Comparison of ENCODE assay signal across 9 cellular contexts in genomic region chr20:24955045-24955444, GRCh38.
DNase-seq lines count a peak whose midpoint lies in the region; ATAC-seq and TF ChIP-seq lines count a peak whose summit lies in the region.
"Had no signal": no experiment of that assay in that cellular context is flagged by ENCODE, and none has a peak within 500 bp of the region (broad histone marks: within the 10 kb centered on the region; RNA-seq: fewer than 3 reads in every experiment).

No MANE protein-coding gene starts in this region.

- ATAC-seq in GM18505 (IDR thresholded peaks at IDR 0.05; ENCODE audit: unreplicated experiment) (peak; percentile 66), GM21423 (IDR thresholded peaks at IDR 0.05; ENCODE audit: unreplicated experiment) (peak; percentile 82), HG03520 (IDR thresholded peaks at IDR 0.05; ENCODE audit: unreplicated experiment) (peak; percentile 65)

- intact Hi-C loops in tibial artery (cut with DNase I; ENCODE audit: low total_unique reads) = no loop called here

- no peaks in the 10 kb centered on the region for H3K9me3 ChIP-seq in tibial artery

- no peak for TF ChIP-seq CTCF in tibial artery (IDR thresholded peaks at IDR 0.05)

- DNase-seq in ecto neural progenitor cell (ENCODE audit: low spot score) (peak; percentile 24), NCI-H1694 (lab: John Stamatoyannopoulos, UW) (no peak), Kasumi-1 (lab: John Stamatoyannopoulos, UW) (no peak), EL (no peak), tibial artery (no peak)
- DNase-seq: activated CD4-positive, alpha-beta T cell treated with anti-CD3 and anti-CD28 coated beads for 1 hour had no signal

- peaks cover 0 to 45% (median 28%) of the 10 kb centered on the region in 3 donors for H3K36me3 ChIP-seq in tibial artery

- no peak for TF ChIP-seq POLR2A in GM18505 (IDR thresholded peaks at IDR 0.05; ENCODE audit: borderline replicate concordance, extremely low read depth, insufficient read depth, insufficient read length)

- no peak overlapping the region for H3K4me3 ChIP-seq in tibial artery

- no peak overlapping the region for H3K27ac ChIP-seq in tibial artery

- H3K4me1 ChIP-seq in tibial artery = no peaks in the 10 kb centered on the region

- peaks cover 0 to 12% of the 10 kb centered on the region in 2 donors for H3K27me3 ChIP-seq in tibial artery
